In the genomic region with DNA sequence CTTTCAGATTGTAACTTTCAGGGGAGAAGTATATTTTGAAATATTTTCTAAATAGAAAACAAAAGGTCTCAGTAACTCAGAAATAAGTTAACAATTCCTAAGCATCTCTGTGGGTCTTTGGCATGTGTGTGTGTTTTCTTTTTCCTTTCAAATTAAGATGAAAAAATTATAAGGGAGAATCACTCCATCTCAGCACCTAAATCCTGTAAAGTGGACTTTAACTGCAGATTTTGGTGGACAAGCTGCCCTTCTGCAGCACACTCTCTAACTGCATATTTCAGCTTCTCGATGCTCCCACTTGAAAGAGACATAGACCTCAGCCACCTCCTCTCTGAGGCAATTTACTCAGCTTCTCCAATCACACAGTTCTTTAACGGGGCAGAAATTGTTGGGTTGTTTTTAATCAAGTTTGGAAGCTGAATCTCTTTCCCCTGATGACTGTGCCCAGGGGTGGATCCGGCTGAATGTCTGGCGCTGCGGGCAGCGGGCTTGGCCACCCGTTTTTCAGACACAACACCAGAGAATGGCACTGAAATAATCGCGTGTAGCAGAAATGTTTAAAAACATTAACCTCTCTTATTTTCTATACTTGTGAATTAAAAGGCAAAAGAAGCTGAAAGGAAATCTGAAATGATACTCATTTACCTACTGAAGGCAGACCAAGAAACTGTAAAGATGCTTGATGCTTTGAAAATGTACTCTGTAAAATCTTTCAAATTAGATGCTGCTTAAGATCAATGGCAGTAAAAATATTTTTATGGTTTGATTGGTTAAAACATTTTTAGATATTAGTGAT, we compare ENCODE assay signal across 24 cellular contexts. TPM values are rescaled to one million over a fixed set of nuclear protein-coding genes. Genes with fewer than 3 reads are reported as not detected.
DNase-seq lines count a peak whose midpoint lies in the region; ATAC-seq and TF ChIP-seq lines count a peak whose summit lies in the region.
"Had no signal": no experiment of that assay in that cellular context is flagged by ENCODE, and none has a peak within 500 bp of the region (broad histone marks: within the 10 kb centered on the region; RNA-seq: fewer than 3 reads in every experiment).

No MANE protein-coding gene starts in this region.

- ATAC-seq in CD4-positive, alpha-beta T cell (ENCODE audit: poor library complexity) = no peak
- ATAC-seq in GM18867 (IDR thresholded peaks at IDR 0.05; ENCODE audit: unreplicated experiment) (no peak), HG02763 (IDR thresholded peaks at IDR 0.05; ENCODE audit: unreplicated experiment) (no peak)
- ATAC-seq: activated CD4-positive, alpha-beta T cell treated with anti-CD3 and anti-CD28 coated beads for 36 hours; HepG2; left lung; stimulated activated naive CD8-positive, alpha-beta T cell treated with anti-CD3 and anti-CD28 coated beads, Interleukin-15, amount 100 ng/mL, for 72 hours had no signal

- peaks cover 92% of the 10 kb centered on the region for H3K27me3 Mint-ChIP-seq in CD4-positive, alpha-beta T cell
- peaks cover 100% of the 10 kb centered on the region for H3K27me3 Mint-ChIP-seq in nephron progenitor cell (ENCODE audit: low read depth, poor library complexity)

- H3K36me3 ChIP-seq in H7 (replicated peaks; ENCODE audit: control insufficient read depth, insufficient read depth, low read length) = no peaks in the 10 kb centered on the region
- H3K36me3 ChIP-seq: left lung, spleen had no signal

- peaks cover 9% of the 10 kb centered on the region for H3K9me3 Mint-ChIP-seq in CD4-positive, alpha-beta T cell
- H3K9me3 Mint-ChIP-seq in nephron progenitor cell = no peaks in the 10 kb centered on the region
- H3K9me3 Mint-ChIP-seq: activated T-helper 1 cell treated with anti-CD3 and anti-CD28 coated beads, Interleukin-12 subunit alpha, Interleukin-12 subunit beta, Interleukin-2, Interleukin-4 antibody, amounts not matched to agents 30 ng/mL and 10 ng/mL and 1 ng/mL, durations not matched to agents 14 hours and 24 hours and 36 hours had no signal

- peak overlapping the region; percentile 1 for H3K4me3 Mint-ChIP-seq in CD4-positive, alpha-beta T cell
- H3K4me3 Mint-ChIP-seq in nephron progenitor cell = no peak overlapping the region
- H3K4me3 Mint-ChIP-seq: activated CD4-positive, alpha-beta T cell treated with anti-CD3 and anti-CD28 coated beads for 36 hours; activated naive CD8-positive, alpha-beta T cell; activated T-helper 1 cell treated with anti-CD3 and anti-CD28 coated beads, Interleukin-12 subunit alpha, Interleukin-12 subunit beta, Interleukin-2, Interleukin-4 antibody, amounts not matched to agents 30 ng/mL and 10 ng/mL and 1 ng/mL, durations not matched to agents 14 hours and 24 hours and 36 hours; HFFc6; nephron; stimulated activated naive CD8-positive, alpha-beta T cell treated with anti-CD3 and anti-CD28 coated beads, Interleukin-15, amount 100 ng/mL, for 72 hours had no signal

- POLR2A ChIA-PET in CD4-positive, alpha-beta T cell (lab: Charles Lee) = interaction anchor here (1.3 to 2.6 kb wide), 4 partner anchors 10 to 27 kb away, joined by 3 to 7 read pairs (median 4); no protein-coding TSS in a partner anchor

- peak overlapping the region; percentile 20 for H3K27ac Mint-ChIP-seq in CD4-positive, alpha-beta T cell
- no peak overlapping the region for H3K27ac Mint-ChIP-seq in nephron progenitor cell
- H3K27ac Mint-ChIP-seq: activated CD4-positive, alpha-beta T cell treated with anti-CD3 and anti-CD28 coated beads for 36 hours; activated naive CD8-positive, alpha-beta T cell; HFFc6; nephron; stimulated activated naive CD8-positive, alpha-beta T cell treated with anti-CD3 and anti-CD28 coated beads, Interleukin-15, amount 100 ng/mL, for 72 hours had no signal

- intact Hi-C loops in CD4-positive, alpha-beta T cell (cut with DNase I, micrococcal nuclease) = loop anchor here in 1 of 2 experiments (10.0 kb wide), 1 partner anchor 499 kb away; no protein-coding TSS in a partner anchor

- no peak overlapping the region for H3K27ac ChIP-seq in CD4-positive, alpha-beta T cell (ENCODE audit: low read depth, low read length)
- H3K27ac ChIP-seq: left lung, spleen had no signal

- H3K4me1 Mint-ChIP-seq in CD4-positive, alpha-beta T cell (ENCODE audit: low read depth) = peaks cover 30% of the 10 kb centered on the region
- peaks cover 67% of the 10 kb centered on the region for H3K4me1 Mint-ChIP-seq in nephron progenitor cell

- H3K4me3 ChIP-seq in H7 (ENCODE audit: insufficient read depth, low read depth, low read length) (no peak overlapping the region), astrocyte of the cerebellum (ENCODE audit: low read depth, low read length) (peak overlapping the region; percentile 2)
- H3K4me3 ChIP-seq: left lung, spleen had no signal

- peaks cover 27% of the 10 kb centered on the region for H3K9me3 ChIP-seq in CD4-positive, alpha-beta T cell (ENCODE audit: control insufficient read depth, low read length)
- H3K9me3 ChIP-seq: left lung had no signal

- peaks cover 4% of the 10 kb centered on the region for H3K36me3 Mint-ChIP-seq in CD4-positive, alpha-beta T cell (ENCODE audit: low read depth)
- H3K36me3 Mint-ChIP-seq in nephron progenitor cell (ENCODE audit: low read depth) = no peaks in the 10 kb centered on the region
- H3K36me3 Mint-ChIP-seq: CD8-positive, alpha-beta memory T cell had no signal

- DNase-seq in CD4-positive, alpha-beta T cell = no peak
- peak; percentile 42 for DNase-seq in H7
- DNase-seq in astrocyte of the cerebellum (ENCODE audit: low read depth) = no peak
- peak; percentile 20 for DNase-seq in nephron progenitor cell
- no peak for DNase-seq in hepatic stellate cell (ENCODE audit: low spot score)
- no peak for DNase-seq in CD1c-positive myeloid dendritic cell (ENCODE audit: extremely low spot score)
- DNase-seq: activated CD4-positive, alpha-beta T cell treated with anti-CD3 and anti-CD28 coated beads for 36 hours; CD8-positive, alpha-beta memory T cell; cortex of kidney; DMS79; HFFc6; left lung; NCI-H1436 treated with DMSO at 0.1 percent for 48 hours; NK-92 treated with Interleukin-12 subunit alpha and Interleukin-12 subunit beta, amount 100 ng/mL, for 24 hours; spleen; stimulated activated CD4-positive, alpha-beta T cell treated with anti-CD3 and anti-CD28 coated beads, Interleukin-4, amount 100 ng/mL, for 4 hours; stimulated activated naive CD8-positive, alpha-beta T cell treated with anti-CD3 and anti-CD28 coated beads, Interleukin-15, amount 100 ng/mL, for 72 hours; trophoblast cell had no signal

- H3K27me3 ChIP-seq in CD4-positive, alpha-beta T cell (ENCODE audit: control insufficient read depth, insufficient read depth, low read length) = peaks cover 100% of the 10 kb centered on the region
- H3K27me3 ChIP-seq in H7 (ENCODE audit: control insufficient read depth, insufficient read depth, low read length) = peaks cover 78% of the 10 kb centered on the region

- in situ Hi-C loops in astrocyte of the cerebellum (cut with HindIII; ENCODE audit: low sequenced_read_pairs) = loop anchor here (25.0 kb wide), 1 partner anchor 243 kb away; no protein-coding TSS in a partner anchor

- TF ChIP-seq CTCF in CD4-positive, alpha-beta T cell (IDR thresholded peaks at IDR 0.05) = no peak
- no peak for TF ChIP-seq CTCF in astrocyte of the cerebellum (IDR thresholded peaks at IDR 0.05; ENCODE audit: low read depth, low read length, missing control alignments)
- no peak for TF ChIP-seq CTCF in nephron progenitor cell (IDR thresholded peaks at IDR 0.05)

- CTCF ChIA-PET in CD4-positive, alpha-beta T cell (lab: Charles Lee) = interaction anchor here (0.5 kb wide), 1 partner anchor 82 kb away, joined by 3 read pairs; no protein-coding TSS in a partner anchor

RNA-seq across cellular contexts. Expression of a gene that starts 12.3 kb away (rescaled TPM):
- not detected for total RNA-seq in CD4-positive, alpha-beta T cell
- total RNA-seq in H7 (2014; rRNA removed; shearing (Covaris generic)) = 93.0 and 96.6 TPM in 2 replicates
- total RNA-seq: activated CD4-positive, alpha-beta T cell treated with anti-CD3 and anti-CD28 coated beads for 36 hours; CD8-positive, alpha-beta memory T cell; HepG2; left lung; spleen had no signal

RNA-seq across cellular contexts. Expression of a gene that starts 22.3 kb away (rescaled TPM):
- total RNA-seq in CD4-positive, alpha-beta T cell = not detected
- total RNA-seq in H7 (2014; rRNA removed; shearing (Covaris generic)) = 45.9 and 51.4 TPM in 2 replicates
- total RNA-seq: activated CD4-positive, alpha-beta T cell treated with anti-CD3 and anti-CD28 coated beads for 36 hours; activated T-helper 1 cell treated with anti-CD3 and anti-CD28 coated beads, Interleukin-12 subunit alpha, Interleukin-12 subunit beta, Interleukin-2, Interleukin-4 antibody, amounts not matched to agents 30 ng/mL and 10 ng/mL and 1 ng/mL, durations not matched to agents 14 hours and 24 hours and 36 hours; CD8-positive, alpha-beta memory T cell; HFFc6; left lung; spleen had no signal

Comparison
In these comparisons a context has a peak if more than half of its experiments do, and no peak if none do; other contexts are left out.
1. DNase-seq: peak in H7 (single experiment) and nephron progenitor cell (single experiment); none in CD4-positive, alpha-beta T cell (0 of 10), astrocyte of the cerebellum (single experiment), hepatic stellate cell (single experiment) and CD1c-positive myeloid dendritic cell (single experiment).
2. RNA of a gene that starts 12.3 kb away (total RNA-seq): 93.0 to 96.6 TPM in H7; not detected in CD4-positive, alpha-beta T cell; every median in the first group is over 10 times any median in the second.
3. RNA of a gene that starts 22.3 kb away (total RNA-seq): 45.9 to 51.4 TPM in H7; not detected in CD4-positive, alpha-beta T cell; every median in the first group is over 10 times any median in the second.